8 cellular contexts compared by ENCODE assay signal in the genomic region with DNA sequence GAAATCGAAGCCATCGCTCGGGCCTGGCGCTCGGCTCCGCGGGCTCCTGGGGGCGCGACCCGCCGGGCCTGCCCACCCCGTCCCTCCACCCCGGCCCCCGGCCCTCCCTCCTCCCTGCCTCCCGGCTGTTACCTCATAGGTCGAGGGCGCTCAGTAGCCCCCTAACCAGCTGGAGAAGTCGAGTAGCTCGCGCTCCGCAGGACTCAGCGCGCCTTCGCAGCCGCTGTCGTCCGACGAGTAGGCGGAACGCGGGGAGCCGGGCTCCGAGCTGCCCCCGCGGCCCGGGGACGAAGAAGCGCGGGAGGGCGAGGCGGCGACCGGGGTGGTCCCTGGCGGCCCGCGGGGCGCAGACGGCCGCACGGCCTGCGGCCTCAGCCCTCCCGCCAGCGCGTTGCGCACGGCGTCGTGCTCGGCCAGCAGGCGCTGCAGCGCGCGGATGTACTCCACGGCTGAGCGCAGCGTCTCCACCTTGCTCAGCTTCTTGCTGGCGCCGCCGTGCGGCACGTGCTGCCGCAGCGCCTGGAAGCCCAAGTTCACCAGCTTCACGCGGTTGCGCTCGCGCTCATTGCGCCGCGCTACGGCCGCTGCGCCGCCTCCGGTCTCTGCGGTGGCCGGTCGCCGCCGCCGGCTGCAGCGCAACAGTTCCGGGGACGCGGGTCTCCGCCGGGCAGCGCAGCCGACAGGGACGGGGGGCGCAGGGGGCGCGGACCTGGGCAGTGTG. TPM values are rescaled to one million over a fixed set of nuclear protein-coding genes. Genes with fewer than 3 reads are reported as not detected.
DNase-seq lines count a peak whose midpoint lies in the region; ATAC-seq and TF ChIP-seq lines count a peak whose summit lies in the region.

No MANE protein-coding gene starts in this region.

- no peak overlapping the region for H3K27ac Mint-ChIP-seq in activated CD8-positive, alpha-beta memory T cell treated with anti-CD3 and anti-CD28 coated beads, Interleukin-2, amount 10 ng/mL, durations not matched to agents 7 days and 5 days
- no peak overlapping the region for H3K27ac Mint-ChIP-seq in naive B cell

- H4K20me1 ChIP-seq in Karpas-422 (ENCODE audit: insufficient read depth, low read depth, low read length) = no peaks in the 10 kb centered on the region

- no peak overlapping the region for H2AFZ ChIP-seq in Karpas-422 (ENCODE audit: low read length)

- no peak overlapping the region for H3K4me2 ChIP-seq in Karpas-422 (ENCODE audit: low read depth, low read length, poor library complexity, severe bottlenecking)

- no peak overlapping the region for H3K9ac ChIP-seq in Karpas-422 (ENCODE audit: low read length)

- peak overlapping the region; percentile 36 for H3K4me3 Mint-ChIP-seq in activated CD8-positive, alpha-beta memory T cell treated with anti-CD3 and anti-CD28 coated beads, Interleukin-2, amount 10 ng/mL, durations not matched to agents 7 days and 5 days
- peak overlapping the region in 7 of 8 donors; percentile 43 to 80 (median 78) for H3K4me3 Mint-ChIP-seq in naive B cell

- peaks cover 46% of the 10 kb centered on the region for H3K27me3 Mint-ChIP-seq in activated CD8-positive, alpha-beta memory T cell treated with anti-CD3 and anti-CD28 coated beads, Interleukin-2, amount 10 ng/mL, durations not matched to agents 7 days and 5 days
- H3K27me3 Mint-ChIP-seq in naive B cell = peaks cover 10 to 39% (median 34%) of the 10 kb centered on the region in 3 donors

- no peaks in the 10 kb centered on the region for H3K79me2 ChIP-seq in Karpas-422 (ENCODE audit: low read length)

- peak; percentile 50 for ATAC-seq in activated CD8-positive, alpha-beta memory T cell treated with anti-CD3 and anti-CD28 coated beads, Interleukin-2, amount 10 ng/mL, durations not matched to agents 7 days and 5 days
- peak; percentile 40 to 48 for ATAC-seq in naive B cell (ENCODE audit: low read depth in 2 of 2)
- ATAC-seq in GM18907 (IDR thresholded peaks at IDR 0.05; ENCODE audit: unreplicated experiment) = no peak

- no peaks in the 10 kb centered on the region for H3K36me3 Mint-ChIP-seq in activated CD8-positive, alpha-beta memory T cell treated with anti-CD3 and anti-CD28 coated beads, Interleukin-2, amount 10 ng/mL, durations not matched to agents 7 days and 5 days
- H3K36me3 Mint-ChIP-seq in naive B cell = no peaks in the 10 kb centered on the region

- H3K4me3 ChIP-seq in AG10803 (ENCODE audit: low read length) (no peak overlapping the region; the same call in 1 of the 2 replicates), Karpas-422 (ENCODE audit: low read length) (no peak overlapping the region)

- no peaks in the 10 kb centered on the region for H3K9me3 Mint-ChIP-seq in activated CD8-positive, alpha-beta memory T cell treated with anti-CD3 and anti-CD28 coated beads, Interleukin-2, amount 10 ng/mL, durations not matched to agents 7 days and 5 days (ENCODE audit: low read depth)
- no peaks in the 10 kb centered on the region for H3K9me3 Mint-ChIP-seq in naive B cell

- DNase-seq in AG10803 (ENCODE audit: low read depth) (peak; percentile 44), fibroblast of gingiva (ENCODE audit: low read depth) (peak; percentile 36), naive B cell (peak; percentile 33), Karpas-422 (no peak), hepatic stellate cell (ENCODE audit: low spot score) (no peak)
- DNase-seq in activated CD8-positive, alpha-beta memory T cell treated with anti-CD3 and anti-CD28 coated beads, Interleukin-2, amount 10 ng/mL, durations not matched to agents 7 days and 5 days = peak; percentile 47

- H3K27me3 ChIP-seq in Karpas-422 (ENCODE audit: low read length) = no peaks in the 10 kb centered on the region

- H3K9me3 ChIP-seq in Karpas-422 (ENCODE audit: low read length) = no peaks in the 10 kb centered on the region

- CTCF ChIA-PET in activated CD8-positive, alpha-beta memory T cell treated with anti-CD3 and anti-CD28 coated beads, Interleukin-2, amount 10 ng/mL, durations not matched to agents 7 days and 5 days (lab: Charles Lee) = interaction anchor here (0.9 kb wide), 1 partner anchor 32 kb away, joined by 3 read pairs; a partner anchor contains a TSS

- TF ChIP-seq CTCF in AG10803 (conservative IDR thresholded peaks at IDR 0.05; ENCODE audit: low read length) = no peak
- peak; percentile 70 for TF ChIP-seq CTCF in LNCAP (IDR thresholded peaks at IDR 0.05)

- H3K27ac ChIP-seq in Karpas-422 (ENCODE audit: low read length) = no peak overlapping the region

- peaks cover 30% of the 10 kb centered on the region for H3K4me1 Mint-ChIP-seq in activated CD8-positive, alpha-beta memory T cell treated with anti-CD3 and anti-CD28 coated beads, Interleukin-2, amount 10 ng/mL, durations not matched to agents 7 days and 5 days
- peaks cover 22 to 44% (median 28%) of the 10 kb centered on the region in 3 donors for H3K4me1 Mint-ChIP-seq in naive B cell

- H3K9me2 ChIP-seq in Karpas-422 (replicated peaks; ENCODE audit: insufficient read depth, low read length) = no peaks in the 10 kb centered on the region

- H3K36me3 ChIP-seq in Karpas-422 (ENCODE audit: insufficient read depth, low read length) = no peaks in the 10 kb centered on the region

- peaks cover 11% of the 10 kb centered on the region for H3K4me1 ChIP-seq in Karpas-422 (ENCODE audit: low read length)

RNA-seq across cellular contexts. Expression of a gene that starts 0.6 kb away (rescaled TPM):
- under 1 TPM; 0.12 to 0.15 TPM for total RNA-seq in activated CD8-positive, alpha-beta memory T cell treated with anti-CD3 and anti-CD28 coated beads, Interleukin-2, amount 10 ng/mL, durations not matched to agents 7 days and 5 days
- 1 to 10 TPM in 1 of 6 donors, under 1 TPM in 4, not detected in 1; 0.35 to 1.7 (median 0.60) TPM for polyA plus RNA-seq in naive B cell (ENCODE audit: low read depth in 6 of 6)
- not detected in 2 replicates for total RNA-seq in Karpas-422 (2014; rRNA removed; shearing (Covaris generic); ENCODE audit: low replicate concordance)

RNA-seq across cellular contexts. Expression of a gene that starts 32.0 kb away (rescaled TPM):
- 10 to 100 TPM; 28.3 to 49.2 TPM for total RNA-seq in activated CD8-positive, alpha-beta memory T cell treated with anti-CD3 and anti-CD28 coated beads, Interleukin-2, amount 10 ng/mL, durations not matched to agents 7 days and 5 days
- polyA plus RNA-seq in naive B cell (ENCODE audit: low read depth in 6 of 6) = 10 to 100 TPM in 3 of 6 donors, 1 to 10 TPM in 3; 8.3 to 15.4 (median 10.2) TPM
- total RNA-seq in Karpas-422 (2014; rRNA removed; shearing (Covaris generic); ENCODE audit: low replicate concordance) = not detected in 2 replicates

RNA-seq across cellular contexts. Expression of a gene that starts 32.1 kb away (rescaled TPM):
- total RNA-seq in activated CD8-positive, alpha-beta memory T cell treated with anti-CD3 and anti-CD28 coated beads, Interleukin-2, amount 10 ng/mL, durations not matched to agents 7 days and 5 days = 10 to 100 TPM; 20.5 to 41.4 TPM
- polyA plus RNA-seq in naive B cell (ENCODE audit: low read depth in 6 of 6) = 10 to 100 TPM in 4 of 6 donors, 1 to 10 TPM in 2; 6.5 to 24.0 (median 13.5) TPM
- total RNA-seq in Karpas-422 (2014; rRNA removed; shearing (Covaris generic); ENCODE audit: low replicate concordance) = not detected in 2 replicates

Comparison
In these comparisons a context has a peak if more than half of its experiments do, and no peak if none do; other contexts are left out.
1. DNase-seq: peak in AG10803 (single experiment), activated CD8-positive, alpha-beta memory T cell treated with anti-CD3 and anti-CD28 coated beads, Interleukin-2, amount 10 ng/mL, durations not matched to agents 7 days and 5 days (single experiment), fibroblast of gingiva (single experiment) and naive B cell (single experiment); none in Karpas-422 (single experiment) and hepatic stellate cell (single experiment).
2. RNA of a gene that starts 32.0 kb away (total RNA-seq): 28.3 to 49.2 TPM in activated CD8-positive, alpha-beta memory T cell treated with anti-CD3 and anti-CD28 coated beads, Interleukin-2, amount 10 ng/mL, durations not matched to agents 7 days and 5 days; not detected in Karpas-422; every median in the first group is over 10 times any median in the second.
3. RNA of a gene that starts 32.1 kb away (total RNA-seq): 20.5 to 41.4 TPM in activated CD8-positive, alpha-beta memory T cell treated with anti-CD3 and anti-CD28 coated beads, Interleukin-2, amount 10 ng/mL, durations not matched to agents 7 days and 5 days; not detected in Karpas-422; every median in the first group is over 10 times any median in the second.